ENCODE assay signal across 8 cellular contexts in the genomic region with DNA sequence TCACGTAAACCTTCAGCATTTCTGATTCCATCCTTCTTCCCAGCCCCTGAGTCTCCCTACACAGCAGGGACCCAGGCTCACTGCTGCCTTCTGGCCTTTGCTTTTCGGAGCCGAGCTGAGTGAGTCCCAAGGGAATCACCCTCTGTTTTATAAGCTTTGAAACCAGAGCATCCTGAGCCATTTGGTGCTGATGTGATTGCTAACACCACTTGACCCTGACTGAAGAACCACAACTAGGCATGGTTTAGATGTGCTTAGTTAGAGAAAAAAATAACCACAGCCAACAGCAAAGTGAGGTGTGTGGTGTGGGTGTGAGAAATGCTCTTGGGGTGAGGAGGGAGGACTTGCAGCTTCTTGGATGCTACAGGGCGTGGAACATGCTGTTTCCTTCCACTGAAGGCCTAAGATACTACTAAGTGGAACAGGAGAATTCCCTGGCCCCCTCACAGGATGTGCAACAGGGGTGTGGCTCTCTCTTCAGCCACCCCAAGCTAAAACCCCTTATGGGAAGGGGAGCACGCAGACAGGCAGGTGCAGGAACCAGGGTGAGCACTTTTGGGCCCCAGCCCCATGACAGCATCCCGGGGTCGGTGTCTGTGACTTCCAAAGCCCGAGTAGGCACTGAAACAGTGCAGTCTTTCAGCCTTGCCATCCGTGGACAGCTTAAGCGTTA. TPM values are rescaled to one million over a fixed set of nuclear protein-coding genes. Genes with fewer than 3 reads are reported as not detected.
DNase-seq lines count a peak whose midpoint lies in the region; ATAC-seq and TF ChIP-seq lines count a peak whose summit lies in the region.

A gene (minus strand): TSS at position 221 of the 673 bp plus-strand sequence. CDS start 53,767 bp downstream, outside the sequence.

- ATAC-seq in natural killer cell, result peak; percentile 79 to 92 (median 84)
- ATAC-seq in HG03159 (IDR thresholded peaks at IDR 0.05; ENCODE audit: unreplicated experiment), result no peak

- peak within 1 kb of the TSS; percentile 73; the same call in 1 of the 2 replicates for H3K4me2 ChIP-seq in KMS-11

- H3K27me3 Mint-ChIP-seq in CD4-positive, alpha-beta memory T cell, result no peaks in the 10 kb centered on the region
- H3K27me3 Mint-ChIP-seq in activated naive CD4-positive, alpha-beta T cell treated with anti-CD3 and anti-CD28 coated beads for 36 hours (ENCODE audit: low read depth), result no peaks in the 10 kb centered on the region
- H3K27me3 Mint-ChIP-seq in natural killer cell (ENCODE audit: low read depth in 2 of 2), result no peaks in the 10 kb centered on the region

- TF ChIP-seq CTCF in KMS-11 (conservative IDR thresholded peaks at IDR 0.05; ENCODE audit: low read depth, low read length), result no peak
- TF ChIP-seq CTCF in natural killer cell (IDR thresholded peaks at IDR 0.05), result no peak

- no peaks in the 10 kb centered on the region for H3K9me3 Mint-ChIP-seq in CD4-positive, alpha-beta memory T cell
- H3K9me3 Mint-ChIP-seq in activated naive CD4-positive, alpha-beta T cell treated with anti-CD3 and anti-CD28 coated beads for 36 hours, result no peaks in the 10 kb centered on the region
- no peaks in the 10 kb centered on the region for H3K9me3 Mint-ChIP-seq in natural killer cell

- H3K9ac ChIP-seq in KMS-11, result no peak within 1 kb of the TSS

- no peaks in the 10 kb centered on the region for H3K9me3 ChIP-seq in CD4-positive, alpha-beta memory T cell (ENCODE audit: control insufficient read depth in 1 of 2, low read length in 2 of 2)

- peaks cover 79% of the 10 kb centered on the region for H3K4me1 ChIP-seq in CD4-positive, alpha-beta memory T cell (ENCODE audit: insufficient read depth, low read length)
- peaks cover 38% of the 10 kb centered on the region for H3K4me1 ChIP-seq in KMS-11 (ENCODE audit: low read depth, poor library complexity, severe bottlenecking)

- H3K4me3 ChIP-seq in CD4-positive, alpha-beta memory T cell (ENCODE audit: low read length in 2 of 2), result peak within 1 kb of the TSS; percentile 76 to 93
- no peak within 1 kb of the TSS for H3K4me3 ChIP-seq in KMS-11 (IDR thresholded peaks at IDR 0.05; ENCODE audit: insufficient read depth, low read depth, low read length)

- peaks cover 22 to 33% of the 10 kb centered on the region in 2 donors for H3K36me3 Mint-ChIP-seq in CD4-positive, alpha-beta memory T cell
- no peaks in the 10 kb centered on the region for H3K36me3 Mint-ChIP-seq in activated naive CD4-positive, alpha-beta T cell treated with anti-CD3 and anti-CD28 coated beads for 36 hours (ENCODE audit: low read depth)
- peaks cover 11% of the 10 kb centered on the region for H3K36me3 Mint-ChIP-seq in natural killer cell

- peak; percentile 73 to 81 (median 74) for DNase-seq in CD4-positive, alpha-beta memory T cell
- peak; percentile 76 for DNase-seq in activated naive CD4-positive, alpha-beta T cell treated with anti-CD3 and anti-CD28 coated beads for 36 hours
- DNase-seq in natural killer cell (peak; percentile 56), HuH-7.5 (ENCODE audit: low spot score) (no peak), nucleus accumbens (lab: John Stamatoyannopoulos, UW) (no peak), NCI-H1694 (lab: John Stamatoyannopoulos, UW) (no peak)

- H3K4me3 Mint-ChIP-seq in CD4-positive, alpha-beta memory T cell, result peak within 1 kb of the TSS; percentile 97 to 100 (median 99)
- peak within 1 kb of the TSS; percentile 73 for H3K4me3 Mint-ChIP-seq in activated naive CD4-positive, alpha-beta T cell treated with anti-CD3 and anti-CD28 coated beads for 36 hours
- H3K4me3 Mint-ChIP-seq in natural killer cell, result peak within 1 kb of the TSS; percentile 100

- intact Hi-C loops in CD4-positive, alpha-beta memory T cell (cut with micrococcal nuclease), result loop anchor here (1.0 to 2.0 kb wide), 5 partner anchors 9 to 43 kb away; no protein-coding TSS in a partner anchor
- intact Hi-C loops in activated naive CD4-positive, alpha-beta T cell treated with anti-CD3 and anti-CD28 coated beads for 36 hours (cut with micrococcal nuclease), result loop anchor here (5.0 kb wide), 1 partner anchor 620 kb away; no protein-coding TSS in a partner anchor
- intact Hi-C loops in natural killer cell (cut with micrococcal nuclease), result loop anchor here (1.0 to 2.0 kb wide), 2 partner anchors 639 to 784 kb away; no protein-coding TSS in a partner anchor

- H3K27ac ChIP-seq in CD4-positive, alpha-beta memory T cell (ENCODE audit: low read depth, low read length), result peak within 1 kb of the TSS; percentile 79
- H3K27ac ChIP-seq in KMS-11, result no peak within 1 kb of the TSS

- peaks cover 4% of the 10 kb centered on the region; the same call in 1 of the 2 replicates for H4K20me1 ChIP-seq in KMS-11 (ENCODE audit: insufficient read depth)

- H3K36me3 ChIP-seq in CD4-positive, alpha-beta memory T cell (ENCODE audit: insufficient read depth, low read length), result no peaks in the 10 kb centered on the region
- no peaks in the 10 kb centered on the region for H3K36me3 ChIP-seq in KMS-11 (ENCODE audit: insufficient read depth)

- H2AFZ ChIP-seq in KMS-11 (ENCODE audit: low read depth), result no peak within 1 kb of the TSS

- peak within 1 kb of the TSS; percentile 94 to 100 (median 97) for H3K27ac Mint-ChIP-seq in CD4-positive, alpha-beta memory T cell
- peak within 1 kb of the TSS; percentile 96 for H3K27ac Mint-ChIP-seq in activated naive CD4-positive, alpha-beta T cell treated with anti-CD3 and anti-CD28 coated beads for 36 hours
- H3K27ac Mint-ChIP-seq in natural killer cell, result peak within 1 kb of the TSS; percentile 88 to 96

- peaks cover 54 to 96% (median 68%) of the 10 kb centered on the region in 4 donors for H3K4me1 Mint-ChIP-seq in CD4-positive, alpha-beta memory T cell
- H3K4me1 Mint-ChIP-seq in activated naive CD4-positive, alpha-beta T cell treated with anti-CD3 and anti-CD28 coated beads for 36 hours (ENCODE audit: low read depth), result peaks cover 78% of the 10 kb centered on the region
- H3K4me1 Mint-ChIP-seq in natural killer cell, result peaks cover 76 to 78% of the 10 kb centered on the region in 2 donors

- CTCF ChIA-PET in CD4-positive, alpha-beta memory T cell (lab: Charles Lee; ENCODE audit: partially characterized antibody), result interaction anchor here (0.6 to 2.6 kb wide), 8 partner anchors 12 to 218 kb away, joined by 3 to 16 read pairs (median 4); no protein-coding TSS in a partner anchor
- CTCF ChIA-PET in activated naive CD4-positive, alpha-beta T cell treated with anti-CD3 and anti-CD28 coated beads for 36 hours (lab: Charles Lee), result interaction anchor here (0.7 to 1.6 kb wide), 5 partner anchors 24 to 76 kb away, joined by 3 to 6 read pairs (median 4); no protein-coding TSS in a partner anchor

- no peaks in the 10 kb centered on the region for H3K79me2 ChIP-seq in KMS-11 (ENCODE audit: insufficient read depth, low read depth)

- POLR2A ChIA-PET in CD4-positive, alpha-beta memory T cell (lab: Charles Lee; ENCODE audit: partially characterized antibody), result interaction anchor here (0.6 to 4.8 kb wide), 26 partner anchors 8 to 518 kb away, joined by 3 to 99 read pairs (median 6); a partner anchor contains a TSS

- no peaks in the 10 kb centered on the region for H3K27me3 ChIP-seq in CD4-positive, alpha-beta memory T cell (ENCODE audit: insufficient read depth, low read length)
- H3K27me3 ChIP-seq in KMS-11 (ENCODE audit: insufficient read depth, low read depth), result peaks cover 33% of the 10 kb centered on the region

RNA-seq across cellular contexts. Expression of the gene that starts here (rescaled TPM):
- total RNA-seq in CD4-positive, alpha-beta memory T cell, result 100 to 1,000 TPM; 320 to 325 TPM
- polyA plus RNA-seq in CD4-positive, alpha-beta memory T cell, result 100 to 1,000 TPM; 234 to 261 TPM
- total RNA-seq in activated naive CD4-positive, alpha-beta T cell treated with anti-CD3 and anti-CD28 coated beads for 36 hours, result 10 to 100 TPM; 61.7 to 66.2 TPM
- 100 to 1,000 TPM in 2 of 3 donors, 10 to 100 TPM in 1; 83.1 to 157 (median 126) TPM for total RNA-seq in natural killer cell

Comparison
In these comparisons a context has a peak if more than half of its experiments do, and no peak if none do; other contexts are left out.
1. DNase-seq: peak in CD4-positive, alpha-beta memory T cell (5 of 5), activated naive CD4-positive, alpha-beta T cell treated with anti-CD3 and anti-CD28 coated beads for 36 hours (single experiment) and natural killer cell (single experiment); none in HuH-7.5 (single experiment), nucleus accumbens (0 of 56) and NCI-H1694 (single experiment).
2. Peak in every context shown above with its lines, with median percentiles within 50 percentile points of each other: H3K27ac Mint-ChIP-seq and H3K4me3 Mint-ChIP-seq.